27 cellular contexts compared by ENCODE assay signal in the genomic region with DNA sequence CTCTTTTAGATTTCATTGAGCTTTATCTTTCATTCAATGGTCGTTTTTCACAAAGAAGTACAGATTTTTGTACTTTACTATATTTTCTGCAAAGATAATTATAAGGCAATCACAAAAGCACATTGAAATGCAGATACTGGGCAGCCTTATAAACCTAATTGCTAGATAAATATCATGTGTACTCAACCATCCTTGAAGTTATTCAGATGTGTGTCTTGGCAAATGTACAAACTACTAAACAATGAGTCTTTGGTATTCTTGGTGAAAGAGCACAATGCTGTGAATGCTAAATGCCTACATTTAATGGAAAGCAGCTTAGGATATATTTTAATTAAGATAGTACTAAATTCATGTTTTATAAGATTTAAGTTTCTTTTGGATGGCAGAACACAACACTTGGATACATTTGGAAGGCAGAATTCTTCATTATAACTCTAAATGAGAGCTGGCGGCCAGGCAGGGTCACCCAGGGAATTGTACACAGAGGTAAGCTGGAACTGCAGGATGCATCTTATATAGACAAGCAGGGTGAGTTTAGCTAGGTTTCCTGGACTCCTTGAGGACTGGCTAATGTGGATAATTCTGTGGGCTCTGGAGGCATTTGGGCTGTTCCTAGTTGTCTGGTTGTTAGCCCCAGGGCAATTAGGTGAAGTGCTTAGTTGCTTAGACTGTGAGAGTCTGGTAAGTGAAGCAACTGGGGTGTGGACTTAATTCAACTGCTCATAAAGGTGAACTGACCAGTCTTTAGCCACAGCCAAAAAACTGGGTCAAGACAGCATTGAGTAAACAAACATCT.
DNase-seq lines count a peak whose midpoint lies in the region; TF ChIP-seq lines count a peak whose summit lies in the region.
"Had no signal": no experiment of that assay in that cellular context is flagged by ENCODE, and none has a peak within 500 bp of the region (broad histone marks: within the 10 kb centered on the region; RNA-seq: fewer than 3 reads in every experiment).

No MANE protein-coding gene starts in this region.

- dilution Hi-C loops in mammary epithelial cell (cut with HindIII; ENCODE audit: low sequenced_read_pairs), result no loop called here

- no peak overlapping the region for H3K4me3 Mint-ChIP-seq in MCF 10A (ENCODE audit: unreplicated experiment)
- H3K4me3 Mint-ChIP-seq: neural crest cell, WTC11 had no signal

- intact Hi-C loops in MCF 10A (cut with micrococcal nuclease) (no loop called here), mammary epithelial cell (cut with micrococcal nuclease) (no loop called here)

- 12% methylated on average over 2 of the region's 2 CpGs for WGBS in mammary epithelial cell (ENCODE audit: low coverage, missing lambda C conversion rate)

- H4K20me1 ChIP-seq in mammary epithelial cell (ENCODE audit: insufficient read depth, low read length), result no peaks in the 10 kb centered on the region

- in situ Hi-C loops in mammary epithelial cell (cut with MboI; ENCODE audit: low sequenced_read_pairs in 2 of 2), result no loop called here

- TF ChIP-seq CTCF in MCF 10A (IDR thresholded peaks at IDR 0.05; ENCODE audit: unreplicated experiment) (no peak), mammary epithelial cell (conservative IDR thresholded peaks at IDR 0.05 in 1 of 2, IDR thresholded peaks at IDR 0.05 in 1 of 2; ENCODE audit: extremely low read depth in 1 of 2, insufficient read depth in 1 of 2, low read depth in 1 of 2, low read length in 2 of 2) (no peak)

- no peaks in the 10 kb centered on the region for H3K9me3 Mint-ChIP-seq in MCF 10A (ENCODE audit: unreplicated experiment)
- H3K9me3 Mint-ChIP-seq: neural crest cell had no signal

- H3K9ac ChIP-seq in mammary epithelial cell (ENCODE audit: insufficient read depth, low read length), result no peak overlapping the region
- H3K9ac ChIP-seq: GM23248 had no signal

- no TSS peak for BruUV-seq in MCF 10A (replicated peaks; lab: Mats Ljungman, UMichigan)
- BruUV-seq in mammary epithelial cell (replicated peaks; lab: Mats Ljungman, UMichigan), result no TSS peak

- no peak overlapping the region for H3K27ac Mint-ChIP-seq in MCF 10A (ENCODE audit: low read depth, unreplicated experiment)
- H3K27ac Mint-ChIP-seq: WTC11 had no signal

- no peaks in the 10 kb centered on the region for H3K9me3 ChIP-seq in mammary epithelial cell (replicated peaks; ENCODE audit: insufficient read depth, low read length)
- H3K9me3 ChIP-seq: adrenal gland, Peyer's patch, SJSA1, tibial artery had no signal

- H3K4me1 ChIP-seq in mammary epithelial cell (ENCODE audit: insufficient read depth, low read length), result no peaks in the 10 kb centered on the region
- H3K4me1 ChIP-seq: adrenal gland, Peyer's patch, SJSA1, tibial artery had no signal

- H3K36me3 Mint-ChIP-seq in MCF 10A (ENCODE audit: insufficient read depth, unreplicated experiment), result no peaks in the 10 kb centered on the region

- no peak overlapping the region for H2AFZ ChIP-seq in mammary epithelial cell (ENCODE audit: low read depth, low read length)
- H2AFZ ChIP-seq: GM23248 had no signal

- no peaks in the 10 kb centered on the region for H3K27me3 Mint-ChIP-seq in MCF 10A (ENCODE audit: insufficient read depth, unreplicated experiment)

- CTCF ChIA-PET in MCF 10A (lab: Yijun Ruan, JAX) (interaction anchor here (0.5 to 0.8 kb wide), 2 partner anchors 457 to 777 kb away, joined by 4 to 7 read pairs; no protein-coding TSS in a partner anchor), mammary epithelial cell (lab: Charles Lee; ENCODE audit: low non-redundant PET) (no interaction called here)

- H3K4me1 Mint-ChIP-seq in MCF 10A (ENCODE audit: insufficient read depth, unreplicated experiment), result no peaks in the 10 kb centered on the region
- H3K4me1 Mint-ChIP-seq: neural crest cell had no signal

- DNase-seq in MCF 10A (ENCODE audit: unreplicated experiment) (peak; percentile 21), mammary epithelial cell (no peak), NCI-H748 (lab: John Stamatoyannopoulos, UW; ENCODE audit: unreplicated experiment) (peak; percentile 83), foreskin melanocyte (peak; percentile 60), superior temporal gyrus (ENCODE audit: extremely low spot score) (peak; percentile 27), NCI-H2227 treated with DMSO at 0.1 percent for 48 hours (lab: John Stamatoyannopoulos, UW) (no peak), UCSD-AML1 (lab: John Stamatoyannopoulos, UW; ENCODE audit: unreplicated experiment) (no peak), mucosa of gallbladder (ENCODE audit: low spot score) (no peak)
- DNase-seq: activated CD4-positive, alpha-beta T cell treated with anti-CD3 and anti-CD28 coated beads, Interleukin-2, amount 50 U/mL, for 48 hours; activated T-cell treated with anti-CD3 and anti-CD28 coated beads, Interleukin-2, amount 50 U/mL, for 1 hour; adrenal gland; central memory CD4-positive, alpha-beta T cell; DMS 273 treated with DMSO at 0.1 percent for 48 hours; dorsolateral prefrontal cortex; GM23248; IMR-90; left cardiac atrium; Peyer's patch; stimulated activated CD4-positive, alpha-beta T cell treated with anti-CD3 and anti-CD28 coated beads, Interleukin-4, amount 100 ng/mL, for 1 hour; stimulated activated naive CD8-positive, alpha-beta T cell treated with anti-CD3 and anti-CD28 coated beads, Interleukin-15, Interleukin-2, amounts not matched to agents 100 U/mL and 50 U/mL, for 24 hours; tibial artery had no signal

- H3K79me2 ChIP-seq in mammary epithelial cell (ENCODE audit: insufficient read depth, low read length), result no peaks in the 10 kb centered on the region

- no peak overlapping the region for H3K4me2 ChIP-seq in mammary epithelial cell (ENCODE audit: insufficient read depth, low read depth, low read length)

- no peaks in the 10 kb centered on the region for H3K36me3 ChIP-seq in mammary epithelial cell (ENCODE audit: insufficient read depth, low read length)
- H3K36me3 ChIP-seq: adrenal gland, Peyer's patch, SJSA1, tibial artery had no signal

- POLR2A ChIA-PET in MCF 10A (lab: Yijun Ruan, JAX), result interaction anchor here (1.3 kb wide), 2 partner anchors 13 to 341 kb away, joined by 3 read pairs; no protein-coding TSS in a partner anchor

- H3K27ac ChIP-seq in mammary epithelial cell (ENCODE audit: insufficient read depth, low read depth, low read length), result no peak overlapping the region
- H3K27ac ChIP-seq: adrenal gland, C4-2B, dorsolateral prefrontal cortex, GM23248, HL-60, Peyer's patch, SJSA1, tibial artery had no signal

- H3K27me3 ChIP-seq in mammary epithelial cell (ENCODE audit: insufficient read depth, low read length), result no peaks in the 10 kb centered on the region
- H3K27me3 ChIP-seq: adrenal gland, dorsolateral prefrontal cortex, Peyer's patch, SJSA1, tibial artery had no signal

- no peak overlapping the region for H3K4me3 ChIP-seq in mammary epithelial cell (replicated peaks in 1 of 3; ENCODE audit: insufficient read depth in 1 of 3, low read depth in 2 of 3, low read length in 3 of 3)
- H3K4me3 ChIP-seq: adrenal gland, dorsolateral prefrontal cortex, GM12878, GM23248, Peyer's patch, SJSA1, tibial artery had no signal

Comparison
In these comparisons a context has a peak if more than half of its experiments do, and no peak if none do; other contexts are left out.
1. DNase-seq: peak in MCF 10A (single experiment), NCI-H748 (single experiment), foreskin melanocyte (single experiment) and superior temporal gyrus (single experiment); none in mammary epithelial cell (single experiment), NCI-H2227 treated with DMSO at 0.1 percent for 48 hours (single experiment), UCSD-AML1 (single experiment) and mucosa of gallbladder (single experiment).